Comparison of ENCODE assay signal across 1 cellular context in the genomic region with DNA sequence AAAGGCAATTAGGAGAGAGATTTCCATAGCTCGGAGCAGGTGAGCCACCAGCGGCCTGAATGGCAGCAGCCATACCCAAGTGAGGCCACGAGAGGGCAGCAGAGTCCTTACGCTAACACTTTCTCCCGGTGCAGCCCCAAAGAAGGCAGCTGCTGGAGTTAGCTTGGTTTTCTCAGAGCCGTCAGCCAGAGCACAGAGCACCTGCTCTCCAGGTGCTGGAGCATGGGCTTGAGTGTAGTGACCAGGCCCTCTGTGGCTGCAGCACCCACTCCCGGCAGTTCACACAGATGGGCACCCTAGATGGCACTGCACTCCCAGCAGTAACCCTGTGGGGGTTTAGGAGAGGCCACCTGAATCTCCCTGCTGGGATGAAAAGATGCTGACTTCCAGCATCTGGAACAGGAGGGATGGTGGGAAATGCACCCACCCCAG.
TF ChIP-seq lines count a peak whose summit lies in the region.

No MANE protein-coding gene starts in this region.

TF ChIP-seq in K562, 482 proteins besides CTCF, POLR2A, EP300 and RAD21 (continued from another document and continues in another):
- TF ChIP-seq, protein P1, sequence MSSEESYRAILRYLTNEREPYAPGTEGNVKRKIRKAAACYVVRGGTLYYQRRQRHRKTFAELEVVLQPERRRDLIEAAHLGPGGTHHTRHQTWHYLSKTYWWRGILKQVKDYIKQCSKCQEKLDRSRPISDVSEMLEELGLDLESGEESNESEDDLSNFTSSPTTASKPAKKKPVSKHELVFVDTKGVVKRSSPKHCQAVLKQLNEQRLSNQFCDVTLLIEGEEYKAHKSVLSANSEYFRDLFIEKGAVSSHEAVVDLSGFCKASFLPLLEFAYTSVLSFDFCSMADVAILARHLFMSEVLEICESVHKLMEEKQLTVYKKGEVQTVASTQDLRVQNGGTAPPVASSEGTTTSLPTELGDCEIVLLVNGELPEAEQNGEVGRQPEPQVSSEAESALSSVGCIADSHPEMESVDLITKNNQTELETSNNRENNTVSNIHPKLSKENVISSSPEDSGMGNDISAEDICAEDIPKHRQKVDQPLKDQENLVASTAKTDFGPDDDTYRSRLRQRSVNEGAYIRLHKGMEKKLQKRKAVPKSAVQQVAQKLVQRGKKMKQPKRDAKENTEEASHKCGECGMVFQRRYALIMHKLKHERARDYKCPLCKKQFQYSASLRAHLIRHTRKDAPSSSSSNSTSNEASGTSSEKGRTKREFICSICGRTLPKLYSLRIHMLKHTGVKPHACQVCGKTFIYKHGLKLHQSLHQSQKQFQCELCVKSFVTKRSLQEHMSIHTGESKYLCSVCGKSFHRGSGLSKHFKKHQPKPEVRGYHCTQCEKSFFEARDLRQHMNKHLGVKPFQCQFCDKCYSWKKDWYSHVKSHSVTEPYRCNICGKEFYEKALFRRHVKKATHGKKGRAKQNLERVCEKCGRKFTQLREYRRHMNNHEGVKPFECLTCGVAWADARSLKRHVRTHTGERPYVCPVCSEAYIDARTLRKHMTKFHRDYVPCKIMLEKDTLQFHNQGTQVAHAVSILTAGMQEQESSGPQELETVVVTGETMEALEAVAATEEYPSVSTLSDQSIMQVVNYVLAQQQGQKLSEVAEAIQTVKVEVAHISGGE (CRISPR knock-in tag; IDR thresholded peaks at IDR 0.05): peak in 1 of 3 experiments; percentile 18; a peak in 1 of 6 replicates
- TF ChIP-seq ATF7 (IDR thresholded peaks at IDR 0.05) (peak; percentile 43; the same call in 1 of the 2 replicates), HDGF (IDR thresholded peaks at IDR 0.05) (0 out of 2 replicates have a peak, but pooled peaks have one; percentile 51), ZC3H11A (IDR thresholded peaks at IDR 0.05; ENCODE audit: low read depth, low read length) (peak; percentile 63; the same call in 1 of the 2 replicates), POLR2AphosphoS5 (IDR thresholded peaks at IDR 0.05; ENCODE audit: control insufficient read depth, insufficient read depth, low read depth, low read length) (no peak), TEAD1 (CRISPR knock-in tag; IDR thresholded peaks at IDR 0.05) (peak in 1 of 2 experiments; percentile 55; a peak in 1 of 4 replicates), PRPF4 (IDR thresholded peaks at IDR 0.05; ENCODE audit: insufficient read depth, low read depth, low read length, poor library complexity, severe bottlenecking) (no peak), BHLHE40 (IDR thresholded peaks at IDR 0.05; ENCODE audit: low read length) (peak; percentile 61), ARID2 (IDR thresholded peaks at IDR 0.05) (peak; percentile 93), KLF16 (IDR thresholded peaks at IDR 0.05) (peak; percentile 36; the same call in 1 of the 2 replicates), MAZ (CRISPR knock-in tag; conservative IDR thresholded peaks at IDR 0.05 in 1 of 2, IDR thresholded peaks at IDR 0.05 in 1 of 2) (peak in 1 of 2 experiments; percentile 48; a peak in 2 of 4 replicates), RB1 (IDR thresholded peaks at IDR 0.05; ENCODE audit: low read depth) (peak; percentile 73), NRF1 (conservative IDR thresholded peaks at IDR 0.05 in 1 of 2, IDR thresholded peaks at IDR 0.05 in 1 of 2) (no peak), ZBTB1 (CRISPR knock-in tag; IDR thresholded peaks at IDR 0.05; ENCODE audit: borderline replicate concordance, low read depth) (no peak), ZNF140 (CRISPR knock-in tag; IDR thresholded peaks at IDR 0.05) (no peak), GABPB1 (CRISPR knock-in tag; IDR thresholded peaks at IDR 0.05) (peak; percentile 38; the same call in 1 of the 2 replicates), ZKSCAN1 (IDR thresholded peaks at IDR 0.05; ENCODE audit: low read depth, low read length) (peak; percentile 22; the same call in 1 of the 2 replicates), ZNF263 (CRISPR knock-in tag; IDR thresholded peaks at IDR 0.05; ENCODE audit: borderline replicate concordance) (peak; percentile 37; the same call in 1 of the 2 replicates), XRCC5 (IDR thresholded peaks at IDR 0.05; ENCODE audit: low read depth, low read length) (peak; percentile 59; the same call in 1 of the 2 replicates), MYNN (IDR thresholded peaks at IDR 0.05) (0 out of 2 replicates have a peak, but pooled peaks have one; percentile 31), MYNN (CRISPR knock-in tag; IDR thresholded peaks at IDR 0.05) (no peak), TBP (optimal IDR thresholded peaks at IDR 0.05; ENCODE audit: low read depth, low read length) (peak; percentile 36), SMC3 (conservative IDR thresholded peaks at IDR 0.05; ENCODE audit: insufficient read depth, low read depth, low read length) (peak; percentile 97), CTBP1 (IDR thresholded peaks at IDR 0.05; ENCODE audit: borderline replicate concordance) (peak; percentile 60; the same call in 1 of the 2 replicates), YY1 (IDR thresholded peaks at IDR 0.05; ENCODE audit: borderline replicate concordance in 1 of 3, control insufficient read depth in 1 of 3, extremely low read depth in 1 of 3, insufficient read depth in 3 of 3, insufficient read length in 1 of 3, insufficient replicate concordance in 2 of 3, low read depth in 1 of 3, low read length in 2 of 3) (peak in 2 of 3 experiments; percentile 62 to 74), SRF (CRISPR knock-in tag; IDR thresholded peaks at IDR 0.05) (no peak), TARDBP (IDR thresholded peaks at IDR 0.05) (peak; percentile 36; the same call in 1 of the 2 replicates), GABPB2 (CRISPR knock-in tag; conservative IDR thresholded peaks at IDR 0.05) (no peak), ZC3H4 (CRISPR knock-in tag; IDR thresholded peaks at IDR 0.05; ENCODE audit: borderline replicate concordance) (no peak), U2AF2 (optimal IDR thresholded peaks at IDR 0.05; ENCODE audit: low read depth, low read length) (no peak), TBL1XR1 (IDR thresholded peaks at IDR 0.05; ENCODE audit: low read length in 2 of 2) (0 out of 4 replicates have a peak, but pooled peaks of 1 of the 2 experiments have one; percentile 23), CC2D1A (IDR thresholded peaks at IDR 0.05) (peak; percentile 86), ZNF384 (IDR thresholded peaks at IDR 0.05; ENCODE audit: low read depth, low read length) (0 out of 2 replicates have a peak, but pooled peaks have one; percentile 5), MYC (IDR thresholded peaks at IDR 0.05; ENCODE audit: low read depth, low read length) (0 out of 2 replicates have a peak, but pooled peaks have one; percentile 31), MYC (CRISPR knock-in tag; IDR thresholded peaks at IDR 0.05; ENCODE audit: borderline replicate concordance, low read depth) (no peak)
- TF ChIP-seq, protein P2, sequence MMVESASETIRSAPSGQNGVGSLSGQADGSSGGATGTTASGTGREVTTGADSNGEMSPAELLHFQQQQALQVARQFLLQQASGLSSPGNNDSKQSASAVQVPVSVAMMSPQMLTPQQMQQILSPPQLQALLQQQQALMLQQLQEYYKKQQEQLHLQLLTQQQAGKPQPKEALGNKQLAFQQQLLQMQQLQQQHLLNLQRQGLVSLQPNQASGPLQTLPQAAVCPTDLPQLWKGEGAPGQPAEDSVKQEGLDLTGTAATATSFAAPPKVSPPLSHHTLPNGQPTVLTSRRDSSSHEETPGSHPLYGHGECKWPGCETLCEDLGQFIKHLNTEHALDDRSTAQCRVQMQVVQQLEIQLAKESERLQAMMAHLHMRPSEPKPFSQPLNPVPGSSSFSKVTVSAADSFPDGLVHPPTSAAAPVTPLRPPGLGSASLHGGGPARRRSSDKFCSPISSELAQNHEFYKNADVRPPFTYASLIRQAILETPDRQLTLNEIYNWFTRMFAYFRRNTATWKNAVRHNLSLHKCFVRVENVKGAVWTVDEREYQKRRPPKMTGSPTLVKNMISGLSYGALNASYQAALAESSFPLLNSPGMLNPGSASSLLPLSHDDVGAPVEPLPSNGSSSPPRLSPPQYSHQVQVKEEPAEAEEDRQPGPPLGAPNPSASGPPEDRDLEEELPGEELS (CRISPR knock-in tag; IDR thresholded peaks at IDR 0.05; ENCODE audit: borderline replicate concordance): no peak
- TF ChIP-seq, protein P3, sequence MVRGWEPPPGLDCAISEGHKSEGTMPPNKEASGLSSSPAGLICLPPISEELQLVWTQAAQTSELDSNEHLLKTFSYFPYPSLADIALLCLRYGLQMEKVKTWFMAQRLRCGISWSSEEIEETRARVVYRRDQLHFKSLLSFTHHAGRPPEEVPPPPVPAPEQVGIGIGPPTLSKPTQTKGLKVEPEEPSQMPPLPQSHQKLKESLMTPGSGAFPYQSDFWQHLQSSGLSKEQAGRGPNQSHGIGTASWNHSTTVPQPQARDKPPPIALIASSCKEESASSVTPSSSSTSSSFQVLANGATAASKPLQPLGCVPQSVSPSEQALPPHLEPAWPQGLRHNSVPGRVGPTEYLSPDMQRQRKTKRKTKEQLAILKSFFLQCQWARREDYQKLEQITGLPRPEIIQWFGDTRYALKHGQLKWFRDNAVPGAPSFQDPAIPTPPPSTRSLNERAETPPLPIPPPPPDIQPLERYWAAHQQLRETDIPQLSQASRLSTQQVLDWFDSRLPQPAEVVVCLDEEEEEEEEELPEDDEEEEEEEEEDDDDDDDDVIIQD (CRISPR knock-in tag; IDR thresholded peaks at IDR 0.05): no peak
- TF ChIP-seq, protein P4, sequence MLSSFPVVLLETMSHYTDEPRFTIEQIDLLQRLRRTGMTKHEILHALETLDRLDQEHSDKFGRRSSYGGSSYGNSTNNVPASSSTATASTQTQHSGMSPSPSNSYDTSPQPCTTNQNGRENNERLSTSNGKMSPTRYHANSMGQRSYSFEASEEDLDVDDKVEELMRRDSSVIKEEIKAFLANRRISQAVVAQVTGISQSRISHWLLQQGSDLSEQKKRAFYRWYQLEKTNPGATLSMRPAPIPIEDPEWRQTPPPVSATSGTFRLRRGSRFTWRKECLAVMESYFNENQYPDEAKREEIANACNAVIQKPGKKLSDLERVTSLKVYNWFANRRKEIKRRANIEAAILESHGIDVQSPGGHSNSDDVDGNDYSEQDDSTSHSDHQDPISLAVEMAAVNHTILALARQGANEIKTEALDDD (IDR thresholded peaks at IDR 0.05): no peak
- TF ChIP-seq, protein P5, sequence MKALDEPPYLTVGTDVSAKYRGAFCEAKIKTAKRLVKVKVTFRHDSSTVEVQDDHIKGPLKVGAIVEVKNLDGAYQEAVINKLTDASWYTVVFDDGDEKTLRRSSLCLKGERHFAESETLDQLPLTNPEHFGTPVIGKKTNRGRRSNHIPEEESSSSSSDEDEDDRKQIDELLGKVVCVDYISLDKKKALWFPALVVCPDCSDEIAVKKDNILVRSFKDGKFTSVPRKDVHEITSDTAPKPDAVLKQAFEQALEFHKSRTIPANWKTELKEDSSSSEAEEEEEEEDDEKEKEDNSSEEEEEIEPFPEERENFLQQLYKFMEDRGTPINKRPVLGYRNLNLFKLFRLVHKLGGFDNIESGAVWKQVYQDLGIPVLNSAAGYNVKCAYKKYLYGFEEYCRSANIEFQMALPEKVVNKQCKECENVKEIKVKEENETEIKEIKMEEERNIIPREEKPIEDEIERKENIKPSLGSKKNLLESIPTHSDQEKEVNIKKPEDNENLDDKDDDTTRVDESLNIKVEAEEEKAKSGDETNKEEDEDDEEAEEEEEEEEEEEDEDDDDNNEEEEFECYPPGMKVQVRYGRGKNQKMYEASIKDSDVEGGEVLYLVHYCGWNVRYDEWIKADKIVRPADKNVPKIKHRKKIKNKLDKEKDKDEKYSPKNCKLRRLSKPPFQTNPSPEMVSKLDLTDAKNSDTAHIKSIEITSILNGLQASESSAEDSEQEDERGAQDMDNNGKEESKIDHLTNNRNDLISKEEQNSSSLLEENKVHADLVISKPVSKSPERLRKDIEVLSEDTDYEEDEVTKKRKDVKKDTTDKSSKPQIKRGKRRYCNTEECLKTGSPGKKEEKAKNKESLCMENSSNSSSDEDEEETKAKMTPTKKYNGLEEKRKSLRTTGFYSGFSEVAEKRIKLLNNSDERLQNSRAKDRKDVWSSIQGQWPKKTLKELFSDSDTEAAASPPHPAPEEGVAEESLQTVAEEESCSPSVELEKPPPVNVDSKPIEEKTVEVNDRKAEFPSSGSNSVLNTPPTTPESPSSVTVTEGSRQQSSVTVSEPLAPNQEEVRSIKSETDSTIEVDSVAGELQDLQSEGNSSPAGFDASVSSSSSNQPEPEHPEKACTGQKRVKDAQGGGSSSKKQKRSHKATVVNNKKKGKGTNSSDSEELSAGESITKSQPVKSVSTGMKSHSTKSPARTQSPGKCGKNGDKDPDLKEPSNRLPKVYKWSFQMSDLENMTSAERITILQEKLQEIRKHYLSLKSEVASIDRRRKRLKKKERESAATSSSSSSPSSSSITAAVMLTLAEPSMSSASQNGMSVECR (CRISPR knock-in tag; IDR thresholded peaks at IDR 0.05): 0 out of 2 replicates have a peak, but pooled peaks have one; percentile 26
- TF ChIP-seq, protein P6, sequence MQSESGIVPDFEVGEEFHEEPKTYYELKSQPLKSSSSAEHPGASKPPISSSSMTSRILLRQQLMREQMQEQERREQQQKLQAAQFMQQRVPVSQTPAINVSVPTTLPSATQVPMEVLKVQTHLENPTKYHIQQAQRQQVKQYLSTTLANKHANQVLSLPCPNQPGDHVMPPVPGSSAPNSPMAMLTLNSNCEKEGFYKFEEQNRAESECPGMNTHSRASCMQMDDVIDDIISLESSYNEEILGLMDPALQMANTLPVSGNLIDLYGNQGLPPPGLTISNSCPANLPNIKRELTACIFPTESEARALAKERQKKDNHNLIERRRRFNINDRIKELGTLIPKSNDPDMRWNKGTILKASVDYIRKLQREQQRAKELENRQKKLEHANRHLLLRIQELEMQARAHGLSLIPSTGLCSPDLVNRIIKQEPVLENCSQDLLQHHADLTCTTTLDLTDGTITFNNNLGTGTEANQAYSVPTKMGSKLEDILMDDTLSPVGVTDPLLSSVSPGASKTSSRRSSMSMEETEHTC (IDR thresholded peaks at IDR 0.05): no peak
- TF ChIP-seq, protein P7, sequence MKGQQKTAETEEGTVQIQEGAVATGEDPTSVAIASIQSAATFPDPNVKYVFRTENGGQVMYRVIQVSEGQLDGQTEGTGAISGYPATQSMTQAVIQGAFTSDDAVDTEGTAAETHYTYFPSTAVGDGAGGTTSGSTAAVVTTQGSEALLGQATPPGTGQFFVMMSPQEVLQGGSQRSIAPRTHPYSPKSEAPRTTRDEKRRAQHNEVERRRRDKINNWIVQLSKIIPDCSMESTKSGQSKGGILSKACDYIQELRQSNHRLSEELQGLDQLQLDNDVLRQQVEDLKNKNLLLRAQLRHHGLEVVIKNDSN (CRISPR knock-in tag; IDR thresholded peaks at IDR 0.05): 0 out of 2 replicates have a peak, but pooled peaks have one; percentile 5
- TF ChIP-seq, protein P8, sequence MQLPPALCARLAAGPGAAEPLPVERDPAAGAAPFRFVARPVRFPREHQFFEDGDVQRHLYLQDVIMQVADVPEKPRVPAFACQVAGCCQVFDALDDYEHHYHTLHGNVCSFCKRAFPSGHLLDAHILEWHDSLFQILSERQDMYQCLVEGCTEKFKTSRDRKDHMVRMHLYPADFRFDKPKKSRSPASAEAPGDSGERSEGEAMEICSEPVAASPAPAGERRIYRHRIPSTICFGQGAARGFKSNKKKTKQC (CRISPR knock-in tag; IDR thresholded peaks at IDR 0.05): 0 out of 2 replicates have a peak, but pooled peaks have one; percentile 41
- TF ChIP-seq, protein P9, sequence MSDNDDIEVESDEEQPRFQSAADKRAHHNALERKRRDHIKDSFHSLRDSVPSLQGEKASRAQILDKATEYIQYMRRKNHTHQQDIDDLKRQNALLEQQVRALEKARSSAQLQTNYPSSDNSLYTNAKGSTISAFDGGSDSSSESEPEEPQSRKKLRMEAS (CRISPR knock-in tag; IDR thresholded peaks at IDR 0.05): peak; percentile 49; the same call in 1 of the 2 replicates
- TF ChIP-seq, protein P10, sequence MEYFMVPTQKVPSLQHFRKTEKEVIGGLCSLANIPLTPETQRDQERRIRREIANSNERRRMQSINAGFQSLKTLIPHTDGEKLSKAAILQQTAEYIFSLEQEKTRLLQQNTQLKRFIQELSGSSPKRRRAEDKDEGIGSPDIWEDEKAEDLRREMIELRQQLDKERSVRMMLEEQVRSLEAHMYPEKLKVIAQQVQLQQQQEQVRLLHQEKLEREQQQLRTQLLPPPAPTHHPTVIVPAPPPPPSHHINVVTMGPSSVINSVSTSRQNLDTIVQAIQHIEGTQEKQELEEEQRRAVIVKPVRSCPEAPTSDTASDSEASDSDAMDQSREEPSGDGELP (CRISPR knock-in tag; IDR thresholded peaks at IDR 0.05; ENCODE audit: borderline replicate concordance): peak; percentile 67; the same call in 1 of the 2 replicates
